ENCODE assay signal across 23 cellular contexts in the genomic region with DNA sequence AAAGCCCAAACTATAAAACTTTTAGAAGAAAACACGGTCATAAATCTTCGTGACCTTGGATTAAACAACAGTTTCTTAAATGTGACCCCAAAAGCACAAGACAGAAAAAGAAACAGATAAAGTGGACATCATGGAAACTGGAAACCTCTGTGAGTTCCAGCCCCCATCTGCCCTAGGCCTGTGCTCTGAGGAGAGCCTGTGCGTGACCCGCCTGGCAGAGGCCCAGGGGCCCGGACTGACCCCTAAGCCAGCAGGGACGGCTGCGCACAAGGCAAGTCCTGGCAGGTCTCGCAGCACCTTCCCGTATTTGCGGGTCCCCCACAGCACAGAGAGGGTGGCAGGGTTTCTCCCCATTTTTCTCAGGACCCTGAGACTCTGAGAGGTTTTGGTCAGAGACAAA.
"Had no signal": no experiment of that assay in that cellular context is flagged by ENCODE, and none has a peak within 500 bp of the region (broad histone marks: within the 10 kb centered on the region; RNA-seq: fewer than 3 reads in every experiment).

No MANE protein-coding gene starts in this region.

- H3K27me3 ChIP-seq: breast epithelium, esophagus muscularis mucosa, foreskin keratinocyte, spleen had no signal

- H3K4me1 Mint-ChIP-seq: activated CD4-positive, alpha-beta T cell treated with anti-CD3 and anti-CD28 coated beads for 36 hours had no signal

- H3K4me3 Mint-ChIP-seq: activated CD4-positive, alpha-beta T cell treated with anti-CD3 and anti-CD28 coated beads for 36 hours; activated CD8-positive, alpha-beta T cell treated with anti-CD3 and anti-CD28 coated beads, Interleukin-2, amount 10 ng/mL, durations not matched to agents 7 days and 5 days; activated T-cell treated with anti-CD3 and anti-CD28 coated beads, Interleukin-2, amount 50 U/mL, for 72 hours; central memory CD8-positive, alpha-beta T cell; dendritic cell treated with granulocyte-macrophage colony-stimulating factor and Interleukin-4, amounts not matched to agents 40 ng/mL and 50 ng/mL, for 4 days; natural killer cell treated with Interleukin-12 subunit alpha and Interleukin-12 subunit beta and Interleukin-15 and Interleukin-18, amount 100 ng/mL, for 72 hours; T-helper 2 cell treated with Interferon-gamma antibody and Interleukin-4, amounts not matched to agents 5 μg/mL and 100 μg/mL, for 36 hours had no signal

- H3K9me3 Mint-ChIP-seq: activated naive CD4-positive, alpha-beta T cell treated with anti-CD3 and anti-CD28 coated beads, Interleukin-2, amount 50 U/mL, for 72 hours; activated T-cell treated with anti-CD3 and anti-CD28 coated beads, Interleukin-2, amount 50 U/mL, for 72 hours; central memory CD8-positive, alpha-beta T cell; dendritic cell treated with granulocyte-macrophage colony-stimulating factor and Interleukin-4, amounts not matched to agents 40 ng/mL and 50 ng/mL, for 4 days; natural killer cell treated with Interleukin-12 subunit alpha and Interleukin-12 subunit beta and Interleukin-15 and Interleukin-18, amount 100 ng/mL, for 72 hours; T-helper 2 cell treated with Interferon-gamma antibody and Interleukin-4, amounts not matched to agents 5 μg/mL and 100 μg/mL, for 36 hours had no signal

- DNase-seq: activated CD4-positive, alpha-beta T cell treated with anti-CD3 and anti-CD28 coated beads for 36 hours; activated CD4-positive, CD25-positive, alpha-beta regulatory T cell; activated CD8-positive, alpha-beta T cell treated with anti-CD3 and anti-CD28 coated beads, Interleukin-2, amount 10 ng/mL, durations not matched to agents 7 days and 5 days; activated naive CD4-positive, alpha-beta T cell; activated T-cell treated with anti-CD3 and anti-CD28 coated beads for 4 hours; activated T-cell treated with anti-CD3 and anti-CD28 coated beads, Interleukin-2, amount 50 U/mL, for 72 hours; effector CD4-positive, alpha-beta T cell; foreskin keratinocyte; islet precursor cell; mesendoderm; spleen; stimulated activated naive CD4-positive, alpha-beta T cell; T-helper 1 cell; trophoblast cell had no signal

- H3K27me3 Mint-ChIP-seq: activated CD4-positive, alpha-beta T cell treated with anti-CD3 and anti-CD28 coated beads for 36 hours; central memory CD8-positive, alpha-beta T cell; dendritic cell treated with granulocyte-macrophage colony-stimulating factor and Interleukin-4, amounts not matched to agents 40 ng/mL and 50 ng/mL, for 4 days; natural killer cell treated with Interleukin-12 subunit alpha and Interleukin-12 subunit beta and Interleukin-15 and Interleukin-18, amount 100 ng/mL, for 72 hours had no signal

- H3K27ac ChIP-seq: breast epithelium, foreskin keratinocyte, prostate gland had no signal

- H3K9me3 ChIP-seq: breast epithelium, esophagus muscularis mucosa, prostate gland, spleen had no signal

- H3K36me3 Mint-ChIP-seq: activated naive CD4-positive, alpha-beta T cell treated with anti-CD3 and anti-CD28 coated beads, Interleukin-2, amount 50 U/mL, for 72 hours; natural killer cell treated with Interleukin-12 subunit alpha and Interleukin-12 subunit beta and Interleukin-15 and Interleukin-18, amount 100 ng/mL, for 72 hours had no signal

- H3K4me3 ChIP-seq: breast epithelium, esophagus muscularis mucosa, lung, prostate gland, spleen had no signal

- H3K27ac Mint-ChIP-seq: activated CD4-positive, alpha-beta T cell treated with anti-CD3 and anti-CD28 coated beads for 36 hours; activated CD8-positive, alpha-beta T cell treated with anti-CD3 and anti-CD28 coated beads, Interleukin-2, amount 10 ng/mL, durations not matched to agents 7 days and 5 days; activated naive CD4-positive, alpha-beta T cell treated with anti-CD3 and anti-CD28 coated beads, Interleukin-2, amount 50 U/mL, for 72 hours; activated T-cell treated with anti-CD3 and anti-CD28 coated beads, Interleukin-2, amount 50 U/mL, for 72 hours; dendritic cell treated with granulocyte-macrophage colony-stimulating factor and Interleukin-4, amounts not matched to agents 40 ng/mL and 50 ng/mL, for 4 days; natural killer cell treated with Interleukin-12 subunit alpha and Interleukin-12 subunit beta and Interleukin-15 and Interleukin-18, amount 100 ng/mL, for 72 hours; T-helper 2 cell treated with Interferon-gamma antibody and Interleukin-4, amounts not matched to agents 5 μg/mL and 100 μg/mL, for 36 hours had no signal

- ATAC-seq: activated CD4-positive, alpha-beta T cell treated with anti-CD3 and anti-CD28 coated beads for 36 hours; activated CD8-positive, alpha-beta T cell treated with anti-CD3 and anti-CD28 coated beads, Interleukin-2, amount 10 ng/mL, durations not matched to agents 7 days and 5 days; activated naive CD4-positive, alpha-beta T cell treated with anti-CD3 and anti-CD28 coated beads, Interleukin-2, amount 50 U/mL, for 72 hours; activated T-cell treated with anti-CD3 and anti-CD28 coated beads, Interleukin-2, amount 50 U/mL, for 72 hours; foreskin keratinocyte; natural killer cell treated with Interleukin-12 subunit alpha and Interleukin-12 subunit beta and Interleukin-15 and Interleukin-18, amount 100 ng/mL, for 72 hours had no signal

- H3K4me1 ChIP-seq: breast epithelium, foreskin keratinocyte had no signal

- H3K36me3 ChIP-seq: breast epithelium, prostate gland had no signal
